1 cellular context compared by ENCODE assay signal in the genomic region with DNA sequence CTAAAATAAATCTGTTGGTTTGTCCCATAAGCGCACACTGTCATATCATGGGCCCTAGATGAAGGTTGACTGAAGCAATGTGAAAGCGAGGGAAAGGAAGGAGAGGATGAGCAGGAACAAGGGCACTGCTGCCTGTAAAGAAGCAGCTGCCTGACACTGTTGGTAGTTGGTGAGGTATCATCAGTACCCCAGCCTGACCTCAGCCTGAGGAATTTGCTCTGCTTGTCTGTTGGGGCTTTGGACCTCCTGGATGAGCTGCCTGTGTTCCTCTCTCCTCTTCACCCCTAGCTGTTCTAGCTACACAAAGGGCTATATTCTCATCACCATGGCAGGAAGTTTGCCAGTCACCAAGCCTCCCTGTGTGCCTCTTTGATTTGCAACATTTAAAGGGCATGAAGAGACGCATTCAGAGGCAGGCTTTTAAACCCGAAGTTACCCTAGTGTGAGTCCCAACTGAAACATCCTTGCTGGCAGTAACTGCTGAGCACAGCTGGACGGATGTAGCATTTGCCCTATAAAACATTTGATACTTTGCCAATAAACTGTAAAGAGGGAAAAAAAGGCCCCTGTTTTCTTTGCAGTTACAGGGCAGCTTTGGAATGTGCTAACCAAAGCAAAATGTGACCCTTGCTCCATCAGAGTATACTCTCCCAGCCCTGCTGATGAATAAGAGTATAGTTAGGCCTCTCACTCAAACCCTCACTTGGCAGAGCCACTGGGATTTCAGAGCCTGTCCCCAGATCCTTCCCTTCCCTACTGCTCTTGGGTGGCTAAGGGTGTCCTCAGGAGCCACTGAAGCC.
TF ChIP-seq lines count a peak whose summit lies in the region.

No MANE protein-coding gene starts in this region.

TF ChIP-seq in WTC11, 78 proteins besides CTCF, POLR2A, EP300 and RAD21 (continued from another document):
- TF ChIP-seq GTF2I (CRISPR knock-in tag; conservative IDR thresholded peaks at IDR 0.05) (no peak), MYBL2 (CRISPR knock-in tag; IDR thresholded peaks at IDR 0.05) (no peak), ZNF138 (CRISPR knock-in tag; conservative IDR thresholded peaks at IDR 0.05) (no peak), CREM (CRISPR knock-in tag; IDR thresholded peaks at IDR 0.05) (no peak), NR2C2 (CRISPR knock-in tag; IDR thresholded peaks at IDR 0.05) (no peak), ZNF416 (CRISPR knock-in tag; IDR thresholded peaks at IDR 0.05) (no peak)
- TF ChIP-seq, protein P1, sequence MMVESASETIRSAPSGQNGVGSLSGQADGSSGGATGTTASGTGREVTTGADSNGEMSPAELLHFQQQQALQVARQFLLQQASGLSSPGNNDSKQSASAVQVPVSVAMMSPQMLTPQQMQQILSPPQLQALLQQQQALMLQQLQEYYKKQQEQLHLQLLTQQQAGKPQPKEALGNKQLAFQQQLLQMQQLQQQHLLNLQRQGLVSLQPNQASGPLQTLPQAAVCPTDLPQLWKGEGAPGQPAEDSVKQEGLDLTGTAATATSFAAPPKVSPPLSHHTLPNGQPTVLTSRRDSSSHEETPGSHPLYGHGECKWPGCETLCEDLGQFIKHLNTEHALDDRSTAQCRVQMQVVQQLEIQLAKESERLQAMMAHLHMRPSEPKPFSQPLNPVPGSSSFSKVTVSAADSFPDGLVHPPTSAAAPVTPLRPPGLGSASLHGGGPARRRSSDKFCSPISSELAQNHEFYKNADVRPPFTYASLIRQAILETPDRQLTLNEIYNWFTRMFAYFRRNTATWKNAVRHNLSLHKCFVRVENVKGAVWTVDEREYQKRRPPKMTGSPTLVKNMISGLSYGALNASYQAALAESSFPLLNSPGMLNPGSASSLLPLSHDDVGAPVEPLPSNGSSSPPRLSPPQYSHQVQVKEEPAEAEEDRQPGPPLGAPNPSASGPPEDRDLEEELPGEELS (CRISPR knock-in tag; IDR thresholded peaks at IDR 0.05): no peak
- TF ChIP-seq, protein P2, sequence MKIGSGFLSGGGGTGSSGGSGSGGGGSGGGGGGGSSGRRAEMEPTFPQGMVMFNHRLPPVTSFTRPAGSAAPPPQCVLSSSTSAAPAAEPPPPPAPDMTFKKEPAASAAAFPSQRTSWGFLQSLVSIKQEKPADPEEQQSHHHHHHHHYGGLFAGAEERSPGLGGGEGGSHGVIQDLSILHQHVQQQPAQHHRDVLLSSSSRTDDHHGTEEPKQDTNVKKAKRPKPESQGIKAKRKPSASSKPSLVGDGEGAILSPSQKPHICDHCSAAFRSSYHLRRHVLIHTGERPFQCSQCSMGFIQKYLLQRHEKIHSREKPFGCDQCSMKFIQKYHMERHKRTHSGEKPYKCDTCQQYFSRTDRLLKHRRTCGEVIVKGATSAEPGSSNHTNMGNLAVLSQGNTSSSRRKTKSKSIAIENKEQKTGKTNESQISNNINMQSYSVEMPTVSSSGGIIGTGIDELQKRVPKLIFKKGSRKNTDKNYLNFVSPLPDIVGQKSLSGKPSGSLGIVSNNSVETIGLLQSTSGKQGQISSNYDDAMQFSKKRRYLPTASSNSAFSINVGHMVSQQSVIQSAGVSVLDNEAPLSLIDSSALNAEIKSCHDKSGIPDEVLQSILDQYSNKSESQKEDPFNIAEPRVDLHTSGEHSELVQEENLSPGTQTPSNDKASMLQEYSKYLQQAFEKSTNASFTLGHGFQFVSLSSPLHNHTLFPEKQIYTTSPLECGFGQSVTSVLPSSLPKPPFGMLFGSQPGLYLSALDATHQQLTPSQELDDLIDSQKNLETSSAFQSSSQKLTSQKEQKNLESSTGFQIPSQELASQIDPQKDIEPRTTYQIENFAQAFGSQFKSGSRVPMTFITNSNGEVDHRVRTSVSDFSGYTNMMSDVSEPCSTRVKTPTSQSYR (CRISPR knock-in tag; IDR thresholded peaks at IDR 0.05): no peak
- TF ChIP-seq, protein P3, sequence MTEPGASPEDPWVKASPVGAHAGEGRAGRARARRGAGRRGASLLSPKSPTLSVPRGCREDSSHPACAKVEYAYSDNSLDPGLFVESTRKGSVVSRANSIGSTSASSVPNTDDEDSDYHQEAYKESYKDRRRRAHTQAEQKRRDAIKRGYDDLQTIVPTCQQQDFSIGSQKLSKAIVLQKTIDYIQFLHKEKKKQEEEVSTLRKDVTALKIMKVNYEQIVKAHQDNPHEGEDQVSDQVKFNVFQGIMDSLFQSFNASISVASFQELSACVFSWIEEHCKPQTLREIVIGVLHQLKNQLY (CRISPR knock-in tag; IDR thresholded peaks at IDR 0.05): no peak
- TF ChIP-seq, protein P4, sequence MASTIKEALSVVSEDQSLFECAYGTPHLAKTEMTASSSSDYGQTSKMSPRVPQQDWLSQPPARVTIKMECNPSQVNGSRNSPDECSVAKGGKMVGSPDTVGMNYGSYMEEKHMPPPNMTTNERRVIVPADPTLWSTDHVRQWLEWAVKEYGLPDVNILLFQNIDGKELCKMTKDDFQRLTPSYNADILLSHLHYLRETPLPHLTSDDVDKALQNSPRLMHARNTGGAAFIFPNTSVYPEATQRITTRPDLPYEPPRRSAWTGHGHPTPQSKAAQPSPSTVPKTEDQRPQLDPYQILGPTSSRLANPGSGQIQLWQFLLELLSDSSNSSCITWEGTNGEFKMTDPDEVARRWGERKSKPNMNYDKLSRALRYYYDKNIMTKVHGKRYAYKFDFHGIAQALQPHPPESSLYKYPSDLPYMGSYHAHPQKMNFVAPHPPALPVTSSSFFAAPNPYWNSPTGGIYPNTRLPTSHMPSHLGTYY (CRISPR knock-in tag; IDR thresholded peaks at IDR 0.05): no peak
